In genomic region chr4:75547647-75548387, GRCh38 we compare ENCODE assay signal across 11 cellular contexts. TPM values are rescaled to one million over a fixed set of nuclear protein-coding genes. Genes with fewer than 3 reads are reported as not detected.
DNase-seq lines count a peak whose midpoint lies in the region; ATAC-seq, FAIRE-seq and TF ChIP-seq lines count a peak whose summit lies in the region.
"Had no signal": no experiment of that assay in that cellular context is flagged by ENCODE, and none has a peak within 500 bp of the region (broad histone marks: within the 10 kb centered on the region; RNA-seq: fewer than 3 reads in every experiment).

No MANE protein-coding gene starts in this region.

- no peak for TF ChIP-seq POLR2A in GM12891 (IDR thresholded peaks at IDR 0.05; ENCODE audit: low read depth, low read length)

- no peak for TF ChIP-seq CTCF in fibroblast of villous mesenchyme (IDR thresholded peaks at IDR 0.05; ENCODE audit: insufficient read depth, low read depth, low read length)

- H3K4me3 ChIP-seq in fibroblast of villous mesenchyme (ENCODE audit: low read depth, low read length) = no peak overlapping the region
- H3K4me3 ChIP-seq: gastrocnemius medialis had no signal

- FAIRE-seq in GM12891 (lab: Jason Lieb, UNC) = no peak

- DNase-seq in GM12891 (ENCODE audit: insufficient read length, low spot score) (no peak), NCI-H69 (lab: John Stamatoyannopoulos, UW) (peak; percentile 27), fibroblast of villous mesenchyme (ENCODE audit: low read depth) (peak; percentile 43), posterior vena cava (ENCODE audit: low spot score) (peak; percentile 83), NCI-H774 (lab: John Stamatoyannopoulos, UW) (no peak)
- DNase-seq: NCI-H1930; stimulated activated naive CD8-positive, alpha-beta T cell treated with anti-CD3 and anti-CD28 coated beads, Interleukin-15, amount 100 ng/mL, for 72 hours had no signal

- no peak for ATAC-seq in HG03135 (IDR thresholded peaks at IDR 0.05; ENCODE audit: unreplicated experiment)
- no peak for ATAC-seq in HG03095 (IDR thresholded peaks at IDR 0.05; ENCODE audit: unreplicated experiment)
- ATAC-seq: gastrocnemius medialis; HCT116; stimulated activated naive CD8-positive, alpha-beta T cell treated with anti-CD3 and anti-CD28 coated beads, Interleukin-15, amount 100 ng/mL, for 72 hours had no signal

- intact Hi-C loops in posterior vena cava (cut with DNase I) = no loop called here

TF ChIP-seq in GM12891, 5 proteins besides CTCF, POLR2A, EP300 and RAD21:
- no peak for TF ChIP-seq TAF1 (IDR thresholded peaks at IDR 0.05; ENCODE audit: low read depth, low read length)
- no peak for TF ChIP-seq PAX5 (IDR thresholded peaks at IDR 0.05; ENCODE audit: insufficient read depth, low read length, severe bottlenecking)
- peak; percentile 17; the same call in 1 of the 2 replicates for TF ChIP-seq SPI1 (IDR thresholded peaks at IDR 0.05; ENCODE audit: low read depth, low read length)
- no peak for TF ChIP-seq POU2F2 (IDR thresholded peaks at IDR 0.05; ENCODE audit: low read depth, low read length)

RNA-seq across cellular contexts. Expression of gene ODAPH, which starts 8.0 kb away (rescaled TPM):
- not detected for polyA plus RNA-seq in GM12891 (2012; ENCODE audit: low read depth, missing spikeins)
- total RNA-seq in fibroblast of villous mesenchyme = not detected in 2 replicates
- total RNA-seq in posterior vena cava = not detected
- total RNA-seq: gastrocnemius medialis had no signal

RNA-seq across cellular contexts. Expression of gene THAP6, which starts 33.5 kb away (rescaled TPM):
- 4.5 TPM for polyA plus RNA-seq in GM12891 (2012; ENCODE audit: low read depth, missing spikeins)
- total RNA-seq in fibroblast of villous mesenchyme = 11.0 and 18.1 TPM in 2 replicates
- total RNA-seq in posterior vena cava = 10 to 100 TPM; 15.7 to 19.9 TPM

RNA-seq across cellular contexts. Expression of gene RCHY1, which starts 33.6 kb away (rescaled TPM):
- 27.8 TPM for polyA plus RNA-seq in GM12891 (2012; ENCODE audit: low read depth, missing spikeins)
- total RNA-seq in fibroblast of villous mesenchyme (18.7 and 43.2 TPM in 2 replicates), posterior vena cava (10 to 100 TPM; 30.6 to 31.9 TPM)

Comparison
In these comparisons a context has a peak if more than half of its experiments do, and no peak if none do; other contexts are left out.
1. DNase-seq: peak in NCI-H69 (single experiment), fibroblast of villous mesenchyme (single experiment) and posterior vena cava (single experiment); none in GM12891 (single experiment) and NCI-H774 (single experiment).